ENCODE assay signal across 1 cellular context in the genomic region with DNA sequence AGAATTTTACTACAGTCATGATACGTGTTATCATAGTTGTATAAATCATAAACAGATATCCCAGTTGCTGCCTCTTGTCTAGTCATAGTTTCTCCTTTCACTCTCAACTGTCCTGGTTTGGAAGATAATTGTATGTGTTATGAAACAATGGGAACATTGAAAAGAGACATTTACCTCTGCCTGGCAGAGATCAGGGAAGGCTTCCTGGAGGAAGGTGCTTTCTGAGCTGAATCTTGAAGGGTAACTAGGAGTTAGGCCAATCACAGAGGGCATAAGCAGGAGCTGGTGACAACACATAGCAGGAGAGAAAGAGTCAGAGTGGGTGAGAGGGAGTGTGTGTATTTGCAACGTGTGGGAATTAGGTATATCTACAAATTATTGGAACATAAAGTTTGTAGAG.
TF ChIP-seq lines count a peak whose summit lies in the region.

No MANE protein-coding gene starts in this region.

TF ChIP-seq in HEK293, 187 proteins besides CTCF, POLR2A, EP300 and RAD21 (continued from another document):
- TF ChIP-seq ZNF701 (tag by site-specific recombination; IDR thresholded peaks at IDR 0.05) (no peak), GLI4 (tag by site-specific recombination; IDR thresholded peaks at IDR 0.05) (no peak), ZFP3 (tag by site-specific recombination; IDR thresholded peaks at IDR 0.05; ENCODE audit: low read depth) (0 out of 2 replicates have a peak, but pooled peaks have one; percentile 40), ZNF837 (tag by site-specific recombination; IDR thresholded peaks at IDR 0.05) (no peak)
TF ChIP-seq in HEK293: peak in this region for 2.
